Comparison of ENCODE assay signal across 1 cellular context in the genomic region with DNA sequence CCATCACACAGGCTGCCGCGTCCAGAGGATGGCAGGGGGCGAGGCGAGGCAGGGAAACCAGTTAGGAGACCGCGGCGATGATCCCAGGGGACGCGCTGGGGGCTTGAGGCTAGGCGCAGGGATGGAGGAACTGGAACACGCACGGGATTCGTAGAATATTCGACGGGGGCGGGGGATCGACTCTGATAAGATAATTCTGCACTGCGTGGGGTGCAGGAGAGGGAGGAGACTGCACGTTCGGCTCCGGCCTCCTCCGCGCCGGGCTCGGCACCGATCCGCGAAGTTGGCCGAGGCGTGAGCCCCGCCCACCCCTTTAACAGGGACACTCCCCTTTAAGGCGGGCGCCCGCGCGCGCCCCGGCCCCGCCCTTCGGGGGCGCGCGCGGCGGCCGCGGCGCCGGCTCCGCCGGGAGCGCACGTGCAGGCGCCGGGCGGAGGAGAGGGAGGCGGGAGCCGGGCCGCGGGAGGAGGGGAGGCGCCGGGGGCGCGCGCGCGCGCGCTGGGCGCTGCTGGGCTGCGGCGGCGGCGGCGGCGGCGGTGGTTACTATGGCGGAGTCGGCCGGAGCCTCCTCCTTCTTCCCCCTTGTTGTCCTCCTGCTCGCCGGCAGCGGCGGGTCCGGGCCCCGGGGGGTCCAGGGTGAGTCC.
A peak's percentile ranks its signal among the peaks of the same experiment; 100 is the strongest.
TF ChIP-seq lines count a peak whose summit lies in the region.

Gene ACVR1B (plus strand): TSS at position 501 of the 644 bp plus-strand sequence. CDS start 45 bp downstream, at position 546.

TF ChIP-seq in HepG2, 621 proteins besides CTCF, POLR2A, EP300 and RAD21 (continued from another document):
- peak; percentile 52; the same call in 1 of the 2 replicates for TF ChIP-seq TFDP2 (CRISPR knock-in tag; IDR thresholded peaks at IDR 0.05)
- TF ChIP-seq ZNF598 (CRISPR knock-in tag; IDR thresholded peaks at IDR 0.05; ENCODE audit: borderline replicate concordance) = 0 out of 2 replicates have a peak, but pooled peaks have one; percentile 17
- TF ChIP-seq, protein P1, sequence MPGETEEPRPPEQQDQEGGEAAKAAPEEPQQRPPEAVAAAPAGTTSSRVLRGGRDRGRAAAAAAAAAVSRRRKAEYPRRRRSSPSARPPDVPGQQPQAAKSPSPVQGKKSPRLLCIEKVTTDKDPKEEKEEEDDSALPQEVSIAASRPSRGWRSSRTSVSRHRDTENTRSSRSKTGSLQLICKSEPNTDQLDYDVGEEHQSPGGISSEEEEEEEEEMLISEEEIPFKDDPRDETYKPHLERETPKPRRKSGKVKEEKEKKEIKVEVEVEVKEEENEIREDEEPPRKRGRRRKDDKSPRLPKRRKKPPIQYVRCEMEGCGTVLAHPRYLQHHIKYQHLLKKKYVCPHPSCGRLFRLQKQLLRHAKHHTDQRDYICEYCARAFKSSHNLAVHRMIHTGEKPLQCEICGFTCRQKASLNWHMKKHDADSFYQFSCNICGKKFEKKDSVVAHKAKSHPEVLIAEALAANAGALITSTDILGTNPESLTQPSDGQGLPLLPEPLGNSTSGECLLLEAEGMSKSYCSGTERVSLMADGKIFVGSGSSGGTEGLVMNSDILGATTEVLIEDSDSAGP (CRISPR knock-in tag; IDR thresholded peaks at IDR 0.05; ENCODE audit: borderline replicate concordance) = peak; percentile 74; the same call in 1 of the 2 replicates
- TF ChIP-seq, protein P2, sequence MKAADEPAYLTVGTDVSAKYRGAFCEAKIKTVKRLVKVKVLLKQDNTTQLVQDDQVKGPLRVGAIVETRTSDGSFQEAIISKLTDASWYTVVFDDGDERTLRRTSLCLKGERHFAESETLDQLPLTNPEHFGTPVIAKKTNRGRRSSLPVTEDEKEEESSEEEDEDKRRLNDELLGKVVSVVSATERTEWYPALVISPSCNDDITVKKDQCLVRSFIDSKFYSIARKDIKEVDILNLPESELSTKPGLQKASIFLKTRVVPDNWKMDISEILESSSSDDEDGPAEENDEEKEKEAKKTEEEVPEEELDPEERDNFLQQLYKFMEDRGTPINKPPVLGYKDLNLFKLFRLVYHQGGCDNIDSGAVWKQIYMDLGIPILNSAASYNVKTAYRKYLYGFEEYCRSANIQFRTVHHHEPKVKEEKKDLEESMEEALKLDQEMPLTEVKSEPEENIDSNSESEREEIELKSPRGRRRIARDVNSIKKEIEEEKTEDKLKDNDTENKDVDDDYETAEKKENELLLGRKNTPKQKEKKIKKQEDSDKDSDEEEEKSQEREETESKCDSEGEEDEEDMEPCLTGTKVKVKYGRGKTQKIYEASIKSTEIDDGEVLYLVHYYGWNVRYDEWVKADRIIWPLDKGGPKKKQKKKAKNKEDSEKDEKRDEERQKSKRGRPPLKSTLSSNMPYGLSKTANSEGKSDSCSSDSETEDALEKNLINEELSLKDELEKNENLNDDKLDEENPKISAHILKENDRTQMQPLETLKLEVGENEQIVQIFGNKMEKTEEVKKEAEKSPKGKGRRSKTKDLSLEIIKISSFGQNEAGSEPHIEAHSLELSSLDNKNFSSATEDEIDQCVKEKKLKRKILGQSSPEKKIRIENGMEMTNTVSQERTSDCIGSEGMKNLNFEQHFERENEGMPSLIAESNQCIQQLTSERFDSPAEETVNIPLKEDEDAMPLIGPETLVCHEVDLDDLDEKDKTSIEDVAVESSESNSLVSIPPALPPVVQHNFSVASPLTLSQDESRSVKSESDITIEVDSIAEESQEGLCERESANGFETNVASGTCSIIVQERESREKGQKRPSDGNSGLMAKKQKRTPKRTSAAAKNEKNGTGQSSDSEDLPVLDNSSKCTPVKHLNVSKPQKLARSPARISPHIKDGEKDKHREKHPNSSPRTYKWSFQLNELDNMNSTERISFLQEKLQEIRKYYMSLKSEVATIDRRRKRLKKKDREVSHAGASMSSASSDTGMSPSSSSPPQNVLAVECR (CRISPR knock-in tag; IDR thresholded peaks at IDR 0.05; ENCODE audit: borderline replicate concordance) = 0 out of 2 replicates have a peak, but pooled peaks have one; percentile 12
- TF ChIP-seq ZNF382 (CRISPR knock-in tag; IDR thresholded peaks at IDR 0.05; ENCODE audit: borderline replicate concordance) = no peak
- TF ChIP-seq ZFYVE20 (CRISPR knock-in tag; IDR thresholded peaks at IDR 0.05; ENCODE audit: borderline replicate concordance, low read depth) = no peak
- TF ChIP-seq ZNF607 (CRISPR knock-in tag; IDR thresholded peaks at IDR 0.05; ENCODE audit: borderline replicate concordance) = peak; percentile 35; the same call in 1 of the 2 replicates
- 0 out of 2 replicates have a peak, but pooled peaks have one; percentile 39 for TF ChIP-seq ZNF891 (CRISPR knock-in tag; IDR thresholded peaks at IDR 0.05)
- TF ChIP-seq ZNF337 (CRISPR knock-in tag; IDR thresholded peaks at IDR 0.05; ENCODE audit: borderline replicate concordance, low read depth) = no peak
- TF ChIP-seq ZNF460 (CRISPR knock-in tag; IDR thresholded peaks at IDR 0.05; ENCODE audit: borderline replicate concordance) = no peak
- TF ChIP-seq KLF12 (CRISPR knock-in tag; IDR thresholded peaks at IDR 0.05; ENCODE audit: borderline replicate concordance) = no peak
- no peak for TF ChIP-seq ZSCAN21 (CRISPR knock-in tag; IDR thresholded peaks at IDR 0.05; ENCODE audit: borderline replicate concordance)
- TF ChIP-seq WIZ (CRISPR knock-in tag; IDR thresholded peaks at IDR 0.05) = no peak
- no peak for TF ChIP-seq ZNF543 (CRISPR knock-in tag; IDR thresholded peaks at IDR 0.05)
